Comparison of ENCODE assay signal across 10 cellular contexts in genomic region chr10:130341325-130341724, GRCh38.
DNase-seq lines count a peak whose midpoint lies in the region; ATAC-seq, FAIRE-seq and TF ChIP-seq lines count a peak whose summit lies in the region.
"Had no signal": no experiment of that assay in that cellular context is flagged by ENCODE, and none has a peak within 500 bp of the region (broad histone marks: within the 10 kb centered on the region; RNA-seq: fewer than 3 reads in every experiment).

No MANE protein-coding gene starts in this region.

- no peak overlapping the region for H3K27ac Mint-ChIP-seq in activated CD4-positive, alpha-beta T cell treated with anti-CD3 and anti-CD28 coated beads for 36 hours

- no peaks in the 10 kb centered on the region for H3K9me3 Mint-ChIP-seq in activated CD4-positive, alpha-beta T cell treated with anti-CD3 and anti-CD28 coated beads for 36 hours (ENCODE audit: low read depth)

- peak; percentile 78 for TF ChIP-seq CTCF in LNCAP (IDR thresholded peaks at IDR 0.05)
- peak in 46 of 56 donors; percentile 11 to 57 (median 37) for TF ChIP-seq CTCF in dorsolateral prefrontal cortex (IDR thresholded peaks at IDR 0.05 in 54 of 56, conservative IDR thresholded peaks at IDR 0.05 in 2 of 56; ENCODE audit: low read depth in 1 of 56, partially characterized antibody in 56 of 56)
- TF ChIP-seq CTCF in pancreas (IDR thresholded peaks at IDR 0.05), result peak; percentile 25 to 65 (median 44)

- FAIRE-seq in pancreas (lab: Jason Lieb, UNC), result no peak

- H3K27ac ChIP-seq in dorsolateral prefrontal cortex (no peak overlapping the region), pancreas (no peak overlapping the region)
- H3K27ac ChIP-seq: cardiac muscle cell, foreskin keratinocyte had no signal

- peaks cover 0 to 6% (median 0%) of the 10 kb centered on the region in 45 donors for H3K27me3 ChIP-seq in dorsolateral prefrontal cortex
- no peaks in the 10 kb centered on the region for H3K27me3 ChIP-seq in pancreas
- H3K27me3 ChIP-seq: cardiac muscle cell, foreskin keratinocyte had no signal

- H3K27me3 Mint-ChIP-seq in activated CD4-positive, alpha-beta T cell treated with anti-CD3 and anti-CD28 coated beads for 36 hours, result peaks cover 14% of the 10 kb centered on the region

- H3K4me3 ChIP-seq in dorsolateral prefrontal cortex (no peak overlapping the region), pancreas (no peak overlapping the region)
- H3K4me3 ChIP-seq: cardiac muscle cell had no signal

- H3K36me3 ChIP-seq in pancreas, result no peaks in the 10 kb centered on the region
- H3K36me3 ChIP-seq: cardiac muscle cell had no signal

- H3K4me1 ChIP-seq in pancreas, result no peaks in the 10 kb centered on the region
- H3K4me1 ChIP-seq: foreskin keratinocyte had no signal

- no peaks in the 10 kb centered on the region for H3K4me1 Mint-ChIP-seq in activated CD4-positive, alpha-beta T cell treated with anti-CD3 and anti-CD28 coated beads for 36 hours

- CTCF ChIA-PET in activated CD4-positive, alpha-beta T cell treated with anti-CD3 and anti-CD28 coated beads for 36 hours (lab: Charles Lee), result no interaction called here

- no peak overlapping the region for H3K4me3 Mint-ChIP-seq in activated CD4-positive, alpha-beta T cell treated with anti-CD3 and anti-CD28 coated beads for 36 hours

- H3K36me3 Mint-ChIP-seq in activated CD4-positive, alpha-beta T cell treated with anti-CD3 and anti-CD28 coated beads for 36 hours (ENCODE audit: low read depth), result no peaks in the 10 kb centered on the region

- POLR2A ChIA-PET in activated CD4-positive, alpha-beta T cell treated with anti-CD3 and anti-CD28 coated beads for 36 hours (lab: Charles Lee), result no interaction called here

- no peak for ATAC-seq in activated CD4-positive, alpha-beta T cell treated with anti-CD3 and anti-CD28 coated beads for 36 hours
- ATAC-seq in pancreas, result peak in 3 of 4 donors; percentile 61 to 90 (median 83)
- ATAC-seq in HG02623 (IDR thresholded peaks at IDR 0.05; ENCODE audit: unreplicated experiment), result no peak
- no peak for ATAC-seq in HG02840 (IDR thresholded peaks at IDR 0.05; ENCODE audit: low FRiP score, unreplicated experiment)
- ATAC-seq: foreskin keratinocyte had no signal

- H3K9me3 ChIP-seq in pancreas, result no peaks in the 10 kb centered on the region

- intact Hi-C loops in activated CD4-positive, alpha-beta T cell treated with anti-CD3 and anti-CD28 coated beads for 36 hours (cut with DNase I, micrococcal nuclease), result loop anchor here in 1 of 2 experiments (10.0 kb wide), 1 partner anchor 1533 kb away; no protein-coding TSS in a partner anchor
- intact Hi-C loops in dorsolateral prefrontal cortex (cut with DNase I), result no loop called here
- intact Hi-C loops in pancreas (cut with DNase I), result no loop called here

- peak; percentile 58 for DNase-seq in activated CD4-positive, alpha-beta T cell treated with anti-CD3 and anti-CD28 coated beads for 36 hours
- DNase-seq in activated CD4-positive, alpha-beta T cell treated with anti-CD3 and anti-CD28 coated beads, Interleukin-2, amount 50 U/mL, for 4 hours, result no peak
- no peak for DNase-seq in dorsolateral prefrontal cortex
- peak; percentile 40 to 80 (median 58) for DNase-seq in pancreas
- DNase-seq in NCI-H2171 treated with DMSO at 0.1 percent for 48 hours (lab: John Stamatoyannopoulos, UW), result no peak
- DNase-seq: foreskin keratinocyte had no signal

- WGBS in pancreas, 2 donors, result 5 to 8% methylated on average over 6 of the region's 6 CpGs

Comparison
In these comparisons a context has a peak if more than half of its experiments do, and no peak if none do; other contexts are left out.
1. DNase-seq: peak in activated CD4-positive, alpha-beta T cell treated with anti-CD3 and anti-CD28 coated beads for 36 hours (single experiment) and pancreas (6 of 6); none in activated CD4-positive, alpha-beta T cell treated with anti-CD3 and anti-CD28 coated beads, Interleukin-2, amount 50 U/mL, for 4 hours (0 of 2), dorsolateral prefrontal cortex (0 of 10) and NCI-H2171 treated with DMSO at 0.1 percent for 48 hours (single experiment).
2. ATAC-seq: peak in pancreas (3 of 4); none in activated CD4-positive, alpha-beta T cell treated with anti-CD3 and anti-CD28 coated beads for 36 hours (single experiment), HG02623 (single experiment) and HG02840 (single experiment).
3. Peak in every context shown above with its lines, with median percentiles within 50 percentile points of each other: CTCF ChIP-seq.